Comparison of ENCODE assay signal across 25 cellular contexts in genomic region chr5:149326611-149327010, GRCh38. TPM values are rescaled to one million over a fixed set of nuclear protein-coding genes. Genes with fewer than 3 reads are reported as not detected.
A peak's percentile ranks its signal among the peaks of the same experiment; 100 is the strongest.
DNase-seq lines count a peak whose midpoint lies in the region; ATAC-seq and TF ChIP-seq lines count a peak whose summit lies in the region.
"Had no signal": no experiment of that assay in that cellular context is flagged by ENCODE, and none has a peak within 500 bp of the region (broad histone marks: within the 10 kb centered on the region; RNA-seq: fewer than 3 reads in every experiment).

No MANE protein-coding gene starts in this region.

- no peaks in the 10 kb centered on the region for H3K27me3 Mint-ChIP-seq in Calu3 (ENCODE audit: unreplicated experiment)
- H3K27me3 Mint-ChIP-seq in stimulated activated memory B cell treated with anti-CD40 and anti-IgM and Interleukin-4, amounts not matched to agents 10 μg/mL and 1 μg/mL and 100 μg/mL, for 72 hours, result no peaks in the 10 kb centered on the region
- H3K27me3 Mint-ChIP-seq in activated T-helper 2 cell treated with anti-CD3 and anti-CD28 coated beads, Interferon-gamma antibody, Interleukin-2, Interleukin-4, amounts not matched to agents 10 μg/mL and 5 μg/mL and 100 μg/mL, durations not matched to agents 14 hours and 24 hours and 36 hours (ENCODE audit: low read depth), result peaks cover 6% of the 10 kb centered on the region
- H3K27me3 Mint-ChIP-seq: IgD-negative memory B cell had no signal

- H3K9me3 ChIP-seq in WERI-Rb-1 (ENCODE audit: severe bottlenecking) (no peaks in the 10 kb centered on the region), MG63 (no peaks in the 10 kb centered on the region)
- H3K9me3 ChIP-seq: SJCRH30 had no signal

- CTCF ChIA-PET in Calu3 (lab: Charles Lee), result interaction anchor here (1.6 kb wide), 1 partner anchor 19 kb away, joined by 3 read pairs; the partner anchor contains the start of gene GRPEL2

- intact Hi-C loops in Calu3 (cut with micrococcal nuclease; ENCODE audit: unreplicated experiment) (no loop called here), left colon (cut with DNase I, micrococcal nuclease) (no loop called here)
- intact Hi-C loops in activated T-helper 2 cell treated with anti-CD3 and anti-CD28 coated beads, Interferon-gamma antibody, Interleukin-2, Interleukin-4, amounts not matched to agents 10 μg/mL and 5 μg/mL and 100 μg/mL, durations not matched to agents 14 hours and 24 hours and 36 hours (cut with micrococcal nuclease), result no loop called here

- H3K36me3 Mint-ChIP-seq in Calu3 (ENCODE audit: insufficient read depth, unreplicated experiment), result no peaks in the 10 kb centered on the region
- no peaks in the 10 kb centered on the region for H3K36me3 Mint-ChIP-seq in stimulated activated memory B cell treated with anti-CD40 and anti-IgM and Interleukin-4, amounts not matched to agents 10 μg/mL and 1 μg/mL and 100 μg/mL, for 72 hours
- H3K36me3 Mint-ChIP-seq in activated T-helper 2 cell treated with anti-CD3 and anti-CD28 coated beads, Interferon-gamma antibody, Interleukin-2, Interleukin-4, amounts not matched to agents 10 μg/mL and 5 μg/mL and 100 μg/mL, durations not matched to agents 14 hours and 24 hours and 36 hours (ENCODE audit: low read depth), result no peaks in the 10 kb centered on the region
- H3K36me3 Mint-ChIP-seq: IgD-negative memory B cell had no signal

- ATAC-seq in left colon, result peak; percentile 37
- no peak for ATAC-seq in stimulated activated memory B cell treated with anti-CD40 and anti-IgM and Interleukin-4, amounts not matched to agents 10 μg/mL and 1 μg/mL and 100 μg/mL, for 72 hours
- ATAC-seq: Right ventricle myocardium inferior, SK-N-SH treated with all-trans-retinoic acid at 6 μM for 48 hours had no signal

- peaks cover 62% of the 10 kb centered on the region for H3K27me3 ChIP-seq in WERI-Rb-1 (ENCODE audit: insufficient read depth, low read depth, severe bottlenecking)
- no peaks in the 10 kb centered on the region for H3K27me3 ChIP-seq in MG63
- H3K27me3 ChIP-seq: SJCRH30 had no signal

- H3K36me3 ChIP-seq in WERI-Rb-1, result no peaks in the 10 kb centered on the region
- H3K36me3 ChIP-seq in MG63, result no peaks in the 10 kb centered on the region; the same call in 1 of the 2 replicates
- H3K36me3 ChIP-seq: SJCRH30 had no signal

- no peaks in the 10 kb centered on the region for H3K9me3 Mint-ChIP-seq in Calu3 (ENCODE audit: low read depth, unreplicated experiment)
- no peaks in the 10 kb centered on the region for H3K9me3 Mint-ChIP-seq in stimulated activated memory B cell treated with anti-CD40 and anti-IgM and Interleukin-4, amounts not matched to agents 10 μg/mL and 1 μg/mL and 100 μg/mL, for 72 hours
- H3K9me3 Mint-ChIP-seq in activated T-helper 2 cell treated with anti-CD3 and anti-CD28 coated beads, Interferon-gamma antibody, Interleukin-2, Interleukin-4, amounts not matched to agents 10 μg/mL and 5 μg/mL and 100 μg/mL, durations not matched to agents 14 hours and 24 hours and 36 hours, result no peaks in the 10 kb centered on the region
- H3K9me3 Mint-ChIP-seq: IgD-negative memory B cell had no signal

- no peak overlapping the region for H3K27ac ChIP-seq in WERI-Rb-1
- H3K27ac ChIP-seq: HL-60, KMS-11, PC-9, SJCRH30 had no signal

- BruUV-seq in Calu3 (replicated peaks; lab: Mats Ljungman, UMichigan), result no TSS peak

- no peak overlapping the region for H3K27ac Mint-ChIP-seq in Calu3 (ENCODE audit: unreplicated experiment)
- no peak overlapping the region for H3K27ac Mint-ChIP-seq in stimulated activated memory B cell treated with anti-CD40 and anti-IgM and Interleukin-4, amounts not matched to agents 10 μg/mL and 1 μg/mL and 100 μg/mL, for 72 hours
- no peak overlapping the region for H3K27ac Mint-ChIP-seq in activated T-helper 2 cell treated with anti-CD3 and anti-CD28 coated beads, Interferon-gamma antibody, Interleukin-2, Interleukin-4, amounts not matched to agents 10 μg/mL and 5 μg/mL and 100 μg/mL, durations not matched to agents 14 hours and 24 hours and 36 hours
- H3K27ac Mint-ChIP-seq: IgD-negative memory B cell had no signal

- H3K4me3 Mint-ChIP-seq in Calu3 (ENCODE audit: low read depth, unreplicated experiment), result no peak overlapping the region
- H3K4me3 Mint-ChIP-seq in stimulated activated memory B cell treated with anti-CD40 and anti-IgM and Interleukin-4, amounts not matched to agents 10 μg/mL and 1 μg/mL and 100 μg/mL, for 72 hours, result no peak overlapping the region
- H3K4me3 Mint-ChIP-seq in activated T-helper 2 cell treated with anti-CD3 and anti-CD28 coated beads, Interferon-gamma antibody, Interleukin-2, Interleukin-4, amounts not matched to agents 10 μg/mL and 5 μg/mL and 100 μg/mL, durations not matched to agents 14 hours and 24 hours and 36 hours (ENCODE audit: low read depth), result no peak overlapping the region
- H3K4me3 Mint-ChIP-seq: IgD-negative memory B cell had no signal

- H3K4me3 ChIP-seq in WERI-Rb-1 (ENCODE audit: low read depth, low read length), result no peak overlapping the region
- H3K4me3 ChIP-seq in MG63, result no peak overlapping the region
- H3K4me3 ChIP-seq: PC-9, SJCRH30 had no signal

- no peak for TF ChIP-seq CTCF in Calu3 (IDR thresholded peaks at IDR 0.05; ENCODE audit: unreplicated experiment)
- no peak for TF ChIP-seq CTCF in WERI-Rb-1 (IDR thresholded peaks at IDR 0.05; ENCODE audit: low read depth, low read length)

- peak; percentile 20 for DNase-seq in Calu3
- DNase-seq in NCI-H146 (lab: John Stamatoyannopoulos, UW), result peak; percentile 48
- DNase-seq in WERI-Rb-1, result peak; percentile 66
- no peak for DNase-seq in left colon
- no peak for DNase-seq in putamen (ENCODE audit: low spot score)
- DNase-seq in MG63, result no peak
- no peak for DNase-seq in activated T-helper 2 cell treated with anti-CD3 and anti-CD28 coated beads, Interferon-gamma antibody, Interleukin-2, Interleukin-4, amounts not matched to agents 10 μg/mL and 5 μg/mL and 100 μg/mL, durations not matched to agents 14 hours and 24 hours and 36 hours (ENCODE audit: low spot score)
- DNase-seq: 8988T; DMS79 treated with DMSO at 0.1 percent for 48 hours; GF-D8; NCI-H1092; NCI-H1417 treated with DMSO at 0.1 percent for 48 hours; NCI-H187 treated with DMSO at 0.1 percent for 48 hours; NCI-H2171 treated with DMSO at 0.1 percent for 48 hours; NCI-H748 treated with DMSO at 0.1 percent for 48 hours; NK-92 treated with Interleukin-12 subunit alpha and Interleukin-12 subunit beta, amount 100 ng/mL, for 24 hours; PC-9; SJCRH30 had no signal

- H3K4me1 Mint-ChIP-seq in Calu3 (ENCODE audit: low read depth, unreplicated experiment), result peaks cover 6% of the 10 kb centered on the region
- H3K4me1 Mint-ChIP-seq in stimulated activated memory B cell treated with anti-CD40 and anti-IgM and Interleukin-4, amounts not matched to agents 10 μg/mL and 1 μg/mL and 100 μg/mL, for 72 hours, result no peaks in the 10 kb centered on the region
- H3K4me1 Mint-ChIP-seq in activated T-helper 2 cell treated with anti-CD3 and anti-CD28 coated beads, Interferon-gamma antibody, Interleukin-2, Interleukin-4, amounts not matched to agents 10 μg/mL and 5 μg/mL and 100 μg/mL, durations not matched to agents 14 hours and 24 hours and 36 hours (ENCODE audit: low read depth), result no peaks in the 10 kb centered on the region
- H3K4me1 Mint-ChIP-seq: IgD-negative memory B cell had no signal

RNA-seq across cellular contexts. Expression of gene GRPEL2, which starts 18.7 kb away (rescaled TPM):
- 28.2 and 31.0 TPM in 2 replicates for total RNA-seq in Calu3 (2022)
- 10 to 100 TPM; 10.4 to 10.7 TPM for total RNA-seq in left colon
- 30.2 and 49.1 TPM in 2 replicates for total RNA-seq in MG63 (2014; rRNA removed; shearing (Covaris generic); ENCODE audit: low replicate concordance)
- total RNA-seq in activated T-helper 2 cell treated with anti-CD3 and anti-CD28 coated beads, Interferon-gamma antibody, Interleukin-2, Interleukin-4, amounts not matched to agents 10 μg/mL and 5 μg/mL and 100 μg/mL, durations not matched to agents 14 hours and 24 hours and 36 hours, result 22.5 TPM in 2 replicates

RNA-seq across cellular contexts. Expression of gene PCYOX1L, which starts 31.2 kb away (rescaled TPM):
- total RNA-seq in Calu3 (2022) (29.2 and 29.9 TPM in 2 replicates), left colon (1 to 10 TPM; 3.3 to 3.9 TPM)
- total RNA-seq in MG63 (2014; rRNA removed; shearing (Covaris generic); ENCODE audit: low replicate concordance), result 6.4 and 16.6 TPM in 2 replicates
- total RNA-seq in activated T-helper 2 cell treated with anti-CD3 and anti-CD28 coated beads, Interferon-gamma antibody, Interleukin-2, Interleukin-4, amounts not matched to agents 10 μg/mL and 5 μg/mL and 100 μg/mL, durations not matched to agents 14 hours and 24 hours and 36 hours, result 16.6 and 17.8 TPM in 2 replicates

RNA-seq across cellular contexts. Expression of gene IL17B, which starts 52.5 kb away (rescaled TPM):
- total RNA-seq in Calu3 (2022) (not detected in 2 replicates), left colon (1 to 10 TPM in 1 of 2 donors, not detected in 1; 1.1 TPM)
- not detected in 2 replicates for total RNA-seq in MG63 (2014; rRNA removed; shearing (Covaris generic); ENCODE audit: low replicate concordance)
- total RNA-seq in activated T-helper 2 cell treated with anti-CD3 and anti-CD28 coated beads, Interferon-gamma antibody, Interleukin-2, Interleukin-4, amounts not matched to agents 10 μg/mL and 5 μg/mL and 100 μg/mL, durations not matched to agents 14 hours and 24 hours and 36 hours, result not detected in 2 replicates
- total RNA-seq: PC-9, Right ventricle myocardium inferior, RPMI7951 had no signal

RNA-seq across cellular contexts. Expression of gene AFAP1L1, which starts 55.0 kb away (rescaled TPM):
- total RNA-seq in Calu3 (2022) (7.8 and 10.3 TPM in 2 replicates), left colon (1 to 10 TPM; 1.9 to 2.7 TPM)
- total RNA-seq in MG63 (2014; rRNA removed; shearing (Covaris generic); ENCODE audit: low replicate concordance), result 8.1 and 16.2 TPM in 2 replicates
- not detected in 2 replicates for total RNA-seq in activated T-helper 2 cell treated with anti-CD3 and anti-CD28 coated beads, Interferon-gamma antibody, Interleukin-2, Interleukin-4, amounts not matched to agents 10 μg/mL and 5 μg/mL and 100 μg/mL, durations not matched to agents 14 hours and 24 hours and 36 hours

Comparison
In these comparisons a context has a peak if more than half of its experiments do, and no peak if none do; other contexts are left out.
1. DNase-seq: peak in Calu3 (single experiment), NCI-H146 (single experiment) and WERI-Rb-1 (single experiment); none in left colon (0 of 2), putamen (single experiment), MG63 (single experiment) and activated T-helper 2 cell treated with anti-CD3 and anti-CD28 coated beads, Interferon-gamma antibody, Interleukin-2, Interleukin-4, amounts not matched to agents 10 μg/mL and 5 μg/mL and 100 μg/mL, durations not matched to agents 14 hours and 24 hours and 36 hours (single experiment).